Comparison of ENCODE assay signal across 8 cellular contexts in genomic region chr22:39502109-39502788, GRCh38. TPM values are rescaled to one million over a fixed set of nuclear protein-coding genes. Genes with fewer than 3 reads are reported as not detected.
DNase-seq lines count a peak whose midpoint lies in the region; ATAC-seq lines count a peak whose summit lies in the region.

Gene MIEF1 (plus strand): TSS chr22:39502290. CDS start chr22:39511295, 9,005 bp downstream.

- DNase-seq in D341Med (ENCODE audit: low spot score) (peak; percentile 96), HuH-7.5 (ENCODE audit: low spot score) (peak; percentile 92), OCI-M1 (lab: John Stamatoyannopoulos, UW) (peak; percentile 98), activated T-cell treated with anti-CD3 and anti-CD28 coated beads for 4 hours (peak; percentile 87), epithelial cell of prostate (ENCODE audit: low read depth, low spot score) (peak; percentile 65), mucosa of gallbladder (ENCODE audit: low spot score) (peak; percentile 97)
- peak; percentile 80 to 88 for DNase-seq in stimulated activated CD8-positive, alpha-beta memory T cell treated with anti-CD3 and anti-CD28 coated beads, Interleukin-4, amount 100 ng/mL, for 4 hours (ENCODE audit: low read depth in 2 of 2, low spot score in 1 of 2)

- H3K27ac ChIP-seq in epithelial cell of prostate, result peak within 1 kb of the TSS; percentile 46

- peak; percentile 82 for ATAC-seq in GM21447 (IDR thresholded peaks at IDR 0.05; ENCODE audit: unreplicated experiment)

RNA-seq across cellular contexts. Expression of gene MIEF1, which starts in this region (rescaled TPM):
- total RNA-seq in mucosa of gallbladder, result 24.1 TPM

Comparison
In these comparisons a context has a peak if more than half of its experiments do, and no peak if none do; other contexts are left out.
1. Peak in every context shown above with its lines: DNase-seq, ATAC-seq and H3K27ac ChIP-seq.